ENCODE assay signal across 17 cellular contexts in genomic region chr5:56659991-56660390, GRCh38.
DNase-seq lines count a peak whose midpoint lies in the region; ATAC-seq lines count a peak whose summit lies in the region.
"Had no signal": no experiment of that assay in that cellular context is flagged by ENCODE, and none has a peak within 500 bp of the region (broad histone marks: within the 10 kb centered on the region; RNA-seq: fewer than 3 reads in every experiment).

No MANE protein-coding gene starts in this region.

- WGBS in trophoblast cell (ENCODE audit: extremely low coverage, insufficient coverage, insufficient read length) = no CpG with 5 or more reads among the region's 8 CpGs

- H4K8ac ChIP-seq in trophoblast cell (ENCODE audit: low read depth, low read length) = no peak overlapping the region

- no peak overlapping the region for H2BK12ac ChIP-seq in trophoblast cell (ENCODE audit: low read length)

- H3K4me2 ChIP-seq in trophoblast cell (ENCODE audit: low read length) = no peak overlapping the region

- no peak overlapping the region for H2AK5ac ChIP-seq in trophoblast cell (ENCODE audit: low read length)

- in situ Hi-C loops in SK-MEL-5 (cut with HindIII; ENCODE audit: low pct_unique_long_range_greater_than_20kb, low sequenced_read_pairs) = no loop called here

- no peak overlapping the region for H3K27ac Mint-ChIP-seq in activated naive CD4-positive, alpha-beta T cell treated with anti-CD3 and anti-CD28 coated beads, Interleukin-2, amount 50 U/mL, for 72 hours

- H3K9ac ChIP-seq in trophoblast cell (ENCODE audit: low read length) = no peak overlapping the region
- H3K9ac ChIP-seq: BLaER1 treated with 17β-estradiol and CSF1 and Interleukin-3, amounts not matched to agents 10 nM and 100 nM had no signal

- H3K9me3 ChIP-seq in trophoblast cell (ENCODE audit: insufficient read depth, low read depth, low read length) = no peaks in the 10 kb centered on the region

- no peak for ATAC-seq in activated naive CD4-positive, alpha-beta T cell treated with anti-CD3 and anti-CD28 coated beads, Interleukin-2, amount 50 U/mL, for 72 hours

- no peak overlapping the region for H3K4ac ChIP-seq in trophoblast cell (ENCODE audit: low read depth, low read length)

- no peaks in the 10 kb centered on the region for H3K36me3 ChIP-seq in trophoblast cell (ENCODE audit: control insufficient read depth in 1 of 2, insufficient read depth in 2 of 2, low read length in 2 of 2)
- H3K36me3 ChIP-seq: MG63 had no signal

- no peak overlapping the region for H3K23ac ChIP-seq in trophoblast cell (ENCODE audit: low read length)

- no peak overlapping the region for H4K91ac ChIP-seq in trophoblast cell (ENCODE audit: low read depth, low read length)

- H3K18ac ChIP-seq in trophoblast cell (ENCODE audit: low read length) = no peak overlapping the region

- no peaks in the 10 kb centered on the region for H3K79me2 ChIP-seq in trophoblast cell (ENCODE audit: control insufficient read depth, insufficient read depth, low read length, poor library complexity)

- no peak overlapping the region for H3K4me3 ChIP-seq in trophoblast cell (ENCODE audit: low read depth, low read length)
- H3K4me3 ChIP-seq: BLaER1 treated with 17β-estradiol and CSF1 and Interleukin-3, amounts not matched to agents 10 nM and 100 nM; MG63 had no signal

- no peak overlapping the region for H3K14ac ChIP-seq in trophoblast cell (ENCODE audit: low read length)

- no peak overlapping the region for H3K27ac ChIP-seq in trophoblast cell (ENCODE audit: low read depth, low read length)
- H3K27ac ChIP-seq: BLaER1 treated with 17β-estradiol and CSF1 and Interleukin-3, amounts not matched to agents 10 nM and 100 nM had no signal

- peaks cover 0 to 3% of the 10 kb centered on the region in 2 donors for H3K9me3 Mint-ChIP-seq in activated naive CD4-positive, alpha-beta T cell treated with anti-CD3 and anti-CD28 coated beads, Interleukin-2, amount 50 U/mL, for 72 hours

- H2BK120ac ChIP-seq in trophoblast cell (ENCODE audit: insufficient read depth, low read length, poor library complexity) = peak overlapping the region; percentile 11

- no peak overlapping the region for H2BK5ac ChIP-seq in trophoblast cell (ENCODE audit: low read depth, low read length, poor library complexity)

- H2AFZ ChIP-seq in trophoblast cell (ENCODE audit: insufficient read depth, low read length, poor library complexity) = no peak overlapping the region

- no peaks in the 10 kb centered on the region for H3K36me3 Mint-ChIP-seq in activated naive CD4-positive, alpha-beta T cell treated with anti-CD3 and anti-CD28 coated beads, Interleukin-2, amount 50 U/mL, for 72 hours

- no peaks in the 10 kb centered on the region for H3K27me3 ChIP-seq in trophoblast cell (ENCODE audit: insufficient read depth, low read length)
- H3K27me3 ChIP-seq: BLaER1 treated with 17β-estradiol and CSF1 and Interleukin-3, amounts not matched to agents 10 nM and 100 nM; MG63 had no signal

- no peak overlapping the region for H4K12ac ChIP-seq in trophoblast cell (ENCODE audit: low read depth, low read length)

- peaks cover 2 to 11% of the 10 kb centered on the region in 2 experiments for H3K4me1 ChIP-seq in trophoblast cell (ENCODE audit: control insufficient read depth in 1 of 2, insufficient read depth in 2 of 2, low read length in 2 of 2)

- DNase-seq in Ammon's horn (ENCODE audit: low spot score) (peak; percentile 90), SK-MEL-5 (ENCODE audit: low read depth, low spot score) (peak; percentile 85), inferior parietal cortex (ENCODE audit: extremely low spot score) (peak; percentile 70), trophoblast cell (no peak), NCI-H524 (lab: John Stamatoyannopoulos, UW) (no peak), T1000 (lab: John Stamatoyannopoulos, UW) (no peak)
- DNase-seq in activated CD4-positive, alpha-beta T cell treated with anti-CD3 and anti-CD28 coated beads for 1 hour = no peak
- no peak for DNase-seq in activated naive CD4-positive, alpha-beta T cell treated with anti-CD3 and anti-CD28 coated beads, Interleukin-2, amount 50 U/mL, for 72 hours (ENCODE audit: low spot score in 2 of 2)
- DNase-seq: 8988T, DMS153, KG1, MG63, NCI-H1105 treated with DMSO at 0.1 percent for 48 hours, NCI-H1930, NCI-H2171 treated with DMSO at 0.1 percent for 48 hours, NCI-H510A treated with DMSO at 0.1 percent for 48 hours had no signal

- H3K79me1 ChIP-seq in trophoblast cell (ENCODE audit: low read length) = peaks cover 3% of the 10 kb centered on the region

Comparison
In these comparisons a context has a peak if more than half of its experiments do, and no peak if none do; other contexts are left out.
1. DNase-seq: peak in Ammon's horn (single experiment), SK-MEL-5 (single experiment) and inferior parietal cortex (single experiment); none in trophoblast cell (0 of 2), activated CD4-positive, alpha-beta T cell treated with anti-CD3 and anti-CD28 coated beads for 1 hour (single experiment), activated naive CD4-positive, alpha-beta T cell treated with anti-CD3 and anti-CD28 coated beads, Interleukin-2, amount 50 U/mL, for 72 hours (0 of 2), NCI-H524 (0 of 2) and T1000 (single experiment).